Comparison of ENCODE assay signal across 23 cellular contexts in genomic region chrX:130578906-130579305, GRCh38.
"Had no signal": no experiment of that assay in that cellular context is flagged by ENCODE, and none has a peak within 500 bp of the region (broad histone marks: within the 10 kb centered on the region; RNA-seq: fewer than 3 reads in every experiment).

No MANE protein-coding gene starts in this region.

- DNase-seq: effector CD8-positive, alpha-beta T cell; heart left ventricle; left cardiac atrium; left lung; mesenchymal stem cell; mucosa of descending colon; naive B cell; right lobe of liver; small intestine; stimulated activated CD4-positive, alpha-beta T cell treated with anti-CD3 and anti-CD28 coated beads, Interleukin-15, amount 100 ng/mL, for 24 hours; stimulated activated CD4-positive, alpha-beta T cell treated with anti-CD3 and anti-CD28 coated beads, Interleukin-2, amount 100 ng/mL, for 48 hours; stimulated activated naive B cell treated with anti-CD40 and anti-IgM and Interleukin-4, amounts not matched to agents 10 μg/mL and 1 μg/mL and 100 μg/mL, for 72 hours; upper lobe of left lung had no signal

- H3K4me2 ChIP-seq: hepatocyte had no signal

- H3K9me3 ChIP-seq: esophagus muscularis mucosa, gastroesophageal sphincter, left lung, mucosa of descending colon, neutrophil, right lobe of liver, thoracic aorta, tibial nerve, upper lobe of left lung had no signal

- H3K27ac ChIP-seq: esophagus muscularis mucosa, gastroesophageal sphincter, heart left ventricle, hepatocyte, left lung, neutrophil, parathyroid adenoma, right lobe of liver, thoracic aorta, tibial nerve, upper lobe of left lung had no signal

- H3K4me3 ChIP-seq: esophagus muscularis mucosa, gastroesophageal sphincter, heart left ventricle, hepatocyte, left lung, mucosa of descending colon, right lobe of liver, thoracic aorta, tibial nerve, upper lobe of left lung had no signal

- FAIRE-seq: endothelial cell of umbilical vein, urothelium cell line had no signal

- H3K4me1 ChIP-seq: esophagus muscularis mucosa, gastroesophageal sphincter, heart left ventricle, left lung, parathyroid adenoma, right lobe of liver, tibial nerve, upper lobe of left lung had no signal

- ATAC-seq: gastroesophageal sphincter; heart left ventricle; left cardiac atrium; natural killer cell treated with Interleukin-12 subunit alpha and Interleukin-12 subunit beta and Interleukin-15 and Interleukin-18, amount 100 ng/mL, for 72 hours; right lobe of liver; stimulated activated naive B cell treated with anti-CD40 and anti-IgM and Interleukin-4, amounts not matched to agents 10 μg/mL and 1 μg/mL and 100 μg/mL, for 72 hours had no signal
